Comparison of ENCODE assay signal across 15 cellular contexts in the genomic region with DNA sequence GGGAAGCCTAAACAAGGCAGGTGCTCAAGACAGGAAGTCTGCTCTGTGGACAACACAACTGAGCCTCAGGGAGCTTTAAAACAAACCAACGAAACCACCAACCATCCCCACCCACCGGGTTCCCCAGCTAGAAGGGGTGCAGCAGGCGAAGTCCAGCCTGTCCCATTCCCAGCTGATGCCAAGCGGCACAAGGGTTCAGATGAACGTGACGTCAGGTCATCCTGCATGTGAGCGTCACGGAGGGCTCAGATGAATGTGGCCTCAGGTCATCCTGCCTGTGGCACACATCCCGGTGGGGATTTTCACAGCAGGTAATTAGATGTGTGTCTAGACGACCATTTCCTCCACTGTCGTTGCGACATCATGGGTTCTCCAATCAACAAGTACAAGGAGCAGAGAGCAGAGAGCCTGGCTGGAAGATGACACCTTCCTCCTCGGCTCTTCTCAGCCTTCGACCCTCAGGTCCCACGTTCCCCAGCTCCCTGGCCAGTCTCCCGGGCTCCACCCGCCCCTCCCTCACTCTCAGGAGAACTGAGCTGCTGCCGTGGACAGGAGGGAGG.
DNase-seq lines count a peak whose midpoint lies in the region; ATAC-seq and TF ChIP-seq lines count a peak whose summit lies in the region.
"Had no signal": no experiment of that assay in that cellular context is flagged by ENCODE, and none has a peak within 500 bp of the region (broad histone marks: within the 10 kb centered on the region; RNA-seq: fewer than 3 reads in every experiment).

No MANE protein-coding gene starts in this region.

- H3K27ac ChIP-seq in HCT116 (ENCODE audit: low read depth, low read length) (no peak overlapping the region), SJSA1 (peak overlapping the region; percentile 2; the same call in 1 of the 2 replicates), Peyer's patch (no peak overlapping the region)

- no peak for TF ChIP-seq RAD21 in HCT116 (IDR thresholded peaks at IDR 0.05; ENCODE audit: low read depth)

- POLR2A ChIA-PET in HCT116 (lab: Charles Lee) = no interaction called here

- RAD21 ChIA-PET in HCT116 (lab: Charles Lee; ENCODE audit: low non-redundant PET in 1 of 2, low total read pairs in 2 of 2, uncharacterized antibody in 2 of 2, unreplicated experiment in 2 of 2) = no interaction called here

- TF ChIP-seq CTCF in HCT116 (IDR thresholded peaks at IDR 0.05 in 2 of 3, conservative IDR thresholded peaks at IDR 0.05 in 1 of 3; ENCODE audit: borderline replicate concordance in 1 of 3, insufficient read depth in 1 of 3, low read depth in 2 of 3, low read length in 2 of 3) (no peak), retinal pigment epithelial cell (conservative IDR thresholded peaks at IDR 0.05; ENCODE audit: low read depth, low read length) (no peak), Peyer's patch (IDR thresholded peaks at IDR 0.05) (no peak)

- H3K9me3 ChIP-seq in HCT116 (ENCODE audit: control insufficient read depth in 1 of 2, insufficient read depth in 1 of 2, low read depth in 1 of 2, low read length in 2 of 2) (no peaks in the 10 kb centered on the region), SJSA1 (replicated peaks) (no peaks in the 10 kb centered on the region), Peyer's patch (no peaks in the 10 kb centered on the region)

- CTCF ChIA-PET in HCT116 (lab: Charles Lee) = interaction anchor here (1.2 to 1.6 kb wide), 2 partner anchors 49 to 260 kb away, joined by 3 to 5 read pairs; no protein-coding TSS in a partner anchor

- H3K4me2 ChIP-seq in HCT116 (ENCODE audit: low read length) = no peak overlapping the region

- peak; percentile 24; the same call in 1 of the 2 replicates for ATAC-seq in HCT116
- peak; percentile 10 for ATAC-seq in esophagus mucosa
- ATAC-seq: stimulated activated naive B cell treated with anti-CD40 and anti-IgM and Interleukin-4, amounts not matched to agents 10 μg/mL and 1 μg/mL and 100 μg/mL, for 72 hours; T-helper 17 cell had no signal

- no peak overlapping the region for H2AFZ ChIP-seq in HCT116 (ENCODE audit: low read depth, low read length, poor library complexity, severe bottlenecking)

- H3K27me3 ChIP-seq in HCT116 (ENCODE audit: insufficient read depth, low read length) (peaks cover 74% of the 10 kb centered on the region), SJSA1 (replicated peaks) (no peaks in the 10 kb centered on the region), Peyer's patch (no peaks in the 10 kb centered on the region)

- H3K4me1 ChIP-seq in HCT116 (ENCODE audit: control insufficient read depth in 1 of 2, insufficient read depth in 2 of 2, low read length in 2 of 2) (peaks cover 11% of the 10 kb centered on the region in 2 experiments; a peak in 3 of 4 replicates), SJSA1 (replicated peaks) (peaks cover 56% of the 10 kb centered on the region), Peyer's patch (no peaks in the 10 kb centered on the region)

- H4K20me1 ChIP-seq in HCT116 (ENCODE audit: insufficient read depth) = no peaks in the 10 kb centered on the region

- H3K79me2 ChIP-seq in HCT116 (ENCODE audit: insufficient read depth, low read length) = no peaks in the 10 kb centered on the region

- TF ChIP-seq POLR2A in HCT116 (IDR thresholded peaks at IDR 0.05; ENCODE audit: borderline replicate concordance, extremely low read depth, insufficient read depth, insufficient read length) (no peak), Peyer's patch (IDR thresholded peaks at IDR 0.05) (no peak)

- BruUV-seq in HCT116 (replicated peaks; lab: Mats Ljungman, UMichigan) = no TSS peak

- H3K36me3 ChIP-seq in HCT116 (ENCODE audit: control insufficient read depth in 1 of 2, insufficient read depth in 2 of 2, low read length in 2 of 2) = no peaks in the 10 kb centered on the region
- no peaks in the 10 kb centered on the region for H3K36me3 ChIP-seq in SJSA1
- H3K36me3 ChIP-seq in Peyer's patch = no peaks in the 10 kb centered on the region

- no peak overlapping the region for H3K4me3 ChIP-seq in HCT116 (replicated peaks in 1 of 2; ENCODE audit: low read depth in 1 of 2, low read length in 2 of 2)
- no peak overlapping the region for H3K4me3 ChIP-seq in SJSA1
- no peak overlapping the region for H3K4me3 ChIP-seq in retinal pigment epithelial cell (ENCODE audit: low read length)
- no peak overlapping the region for H3K4me3 ChIP-seq in Peyer's patch

- intact Hi-C loops in HCT116 (cut with micrococcal nuclease) = no loop called here

- DNase-seq in HCT116 (ENCODE audit: low read depth, low spot score) (no peak), SJSA1 (ENCODE audit: low read depth in 1 of 2, low spot score in 2 of 2) (no peak), retinal pigment epithelial cell (ENCODE audit: low read depth) (peak; percentile 29), mucosa of gallbladder (ENCODE audit: low spot score) (no peak), inferior parietal cortex (ENCODE audit: extremely low spot score) (no peak), COLO668 (lab: John Stamatoyannopoulos, UW; ENCODE audit: unreplicated experiment) (no peak), Peyer's patch (no peak)
- DNase-seq: activated CD4-positive, alpha-beta T cell treated with anti-CD3 and anti-CD28 coated beads, Interleukin-2, amount 10 ng/mL, durations not matched to agents 24 days and 14 days; C1 segment of cervical spinal cord; effector CD8-positive, alpha-beta T cell; kidney; NCI-H345; stimulated activated naive B cell treated with anti-CD40 and anti-IgM and Interleukin-4, amounts not matched to agents 10 μg/mL and 1 μg/mL and 100 μg/mL, for 72 hours; T-helper 17 cell had no signal

- H3K9me2 ChIP-seq in HCT116 (ENCODE audit: insufficient read depth) = no peaks in the 10 kb centered on the region

- no peak overlapping the region for H3K9ac ChIP-seq in HCT116 (ENCODE audit: low read length)

TF ChIP-seq in HCT116, 20 proteins besides CTCF, POLR2A, EP300 and RAD21:
- TF ChIP-seq JUND (IDR thresholded peaks at IDR 0.05) (no peak), SIN3A (IDR thresholded peaks at IDR 0.05; ENCODE audit: low read depth) (no peak), EGR1 (IDR thresholded peaks at IDR 0.05; ENCODE audit: low read depth) (no peak), SRF (IDR thresholded peaks at IDR 0.05; ENCODE audit: low read depth) (no peak), EZH2phosphoT487 (IDR thresholded peaks at IDR 0.05; ENCODE audit: borderline replicate concordance) (no peak), CEBPB (IDR thresholded peaks at IDR 0.05; ENCODE audit: low read depth) (no peak), ELF1 (IDR thresholded peaks at IDR 0.05; ENCODE audit: borderline replicate concordance, low read depth) (no peak), ZNF274 (IDR thresholded peaks at IDR 0.05; ENCODE audit: low read depth, low read length) (no peak), EZH2 (IDR thresholded peaks at IDR 0.05) (no peak), TCF7L2 (IDR thresholded peaks at IDR 0.05; ENCODE audit: borderline replicate concordance, extremely low read depth, insufficient read depth, insufficient read length) (no peak), ZFX (IDR thresholded peaks at IDR 0.05) (no peak)
